24 cellular contexts compared by ENCODE assay signal in genomic region chr2:133660511-133660910, GRCh38.
"Had no signal": no experiment of that assay in that cellular context is flagged by ENCODE, and none has a peak within 500 bp of the region (broad histone marks: within the 10 kb centered on the region; RNA-seq: fewer than 3 reads in every experiment).

No MANE protein-coding gene starts in this region.

- H3K36me3 Mint-ChIP-seq: immature natural killer cell, mesothelial cell of epicardium, naive B cell had no signal

- H3K36me3 ChIP-seq: colonic mucosa, esophagus squamous epithelium, gastrocnemius medialis, heart left ventricle, left lung, lower lobe of right lung had no signal

- ATAC-seq: effector memory CD8-positive, alpha-beta T cell; esophagus mucosa; gastrocnemius medialis; heart left ventricle; left cardiac atrium; left lung; left ventricle myocardium superior; lower lobe of right lung; mucosa of descending colon had no signal

- H3K4me1 ChIP-seq: colonic mucosa, esophagus squamous epithelium, gastrocnemius medialis, heart left ventricle, left lung, lower lobe of right lung had no signal

- H3K79me2 ChIP-seq: hepatocyte had no signal

- DNase-seq: colonic mucosa; cortex of kidney; effector CD8-positive, alpha-beta T cell; effector memory CD8-positive, alpha-beta T cell; endodermal cell; erythroblast; esophagus squamous epithelium; foreskin melanocyte; gastrocnemius medialis; heart left ventricle; hypothalamus; immature natural killer cell; left cardiac atrium; left lung; left ventricle myocardium superior; lower lobe of right lung; mesenchymal stem cell; mucosa of descending colon; naive B cell had no signal

- H3K4me1 Mint-ChIP-seq: immature natural killer cell, mesothelial cell of epicardium, naive B cell had no signal

- H3K4me3 ChIP-seq: colonic mucosa, esophagus squamous epithelium, gastrocnemius medialis, heart left ventricle, hepatocyte, left lung, lower lobe of right lung, mucosa of descending colon had no signal

- H3K9me3 ChIP-seq: colonic mucosa, esophagus squamous epithelium, gastrocnemius medialis, heart left ventricle, left lung, lower lobe of right lung, mucosa of descending colon had no signal

- H3K4me2 ChIP-seq: hepatocyte had no signal

- H3K27ac ChIP-seq: colonic mucosa, epithelial cell of prostate, esophagus squamous epithelium, gastrocnemius medialis, heart left ventricle, hepatocyte, left lung, lower lobe of right lung had no signal

- H2AFZ ChIP-seq: hepatocyte had no signal

- H3K9me3 Mint-ChIP-seq: dendritic cell treated with granulocyte-macrophage colony-stimulating factor and Interleukin-4, amounts not matched to agents 40 ng/mL and 50 ng/mL, for 4 days; endodermal cell had no signal

- H3K27me3 ChIP-seq: colonic mucosa, esophagus squamous epithelium, gastrocnemius medialis, heart left ventricle, left lung had no signal

- H3K27ac Mint-ChIP-seq: dendritic cell treated with granulocyte-macrophage colony-stimulating factor and Interleukin-4, amounts not matched to agents 40 ng/mL and 50 ng/mL, for 4 days; effector memory CD8-positive, alpha-beta T cell; endodermal cell; immature natural killer cell; mesothelial cell of epicardium; naive B cell had no signal

- H3K4me3 Mint-ChIP-seq: dendritic cell treated with granulocyte-macrophage colony-stimulating factor and Interleukin-4, amounts not matched to agents 40 ng/mL and 50 ng/mL, for 4 days; effector memory CD8-positive, alpha-beta T cell; endodermal cell; immature natural killer cell; mesothelial cell of epicardium; naive B cell had no signal

- H3K27me3 Mint-ChIP-seq: dendritic cell treated with granulocyte-macrophage colony-stimulating factor and Interleukin-4, amounts not matched to agents 40 ng/mL and 50 ng/mL, for 4 days; effector memory CD8-positive, alpha-beta T cell; naive B cell had no signal
